ENCODE assay signal across 2 cellular contexts in the genomic region with DNA sequence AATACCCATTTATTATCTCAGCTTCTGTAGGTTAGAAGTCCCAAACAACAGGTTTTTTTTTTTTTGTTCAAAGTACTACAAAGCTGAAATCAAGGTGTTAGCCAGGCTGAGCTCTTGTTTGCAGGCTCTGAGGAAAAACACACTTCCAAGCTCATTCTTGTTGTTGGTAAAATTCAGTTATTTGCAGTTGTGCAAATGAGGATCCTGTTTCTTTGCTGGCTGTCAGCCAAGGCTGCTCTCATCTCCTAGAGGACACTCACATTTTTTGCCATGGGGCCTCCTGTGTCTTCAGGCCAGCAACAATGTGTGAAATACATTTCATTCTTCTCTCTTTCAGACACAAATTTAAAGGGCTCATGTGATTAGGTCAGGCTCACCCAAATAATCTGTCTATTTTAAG.
TF ChIP-seq lines count a peak whose summit lies in the region.

No MANE protein-coding gene starts in this region.

TF ChIP-seq in HEK293, 187 proteins besides CTCF, POLR2A, EP300 and RAD21:
- no peak for TF ChIP-seq PBX3 (CRISPR knock-in tag; IDR thresholded peaks at IDR 0.05)
- no peak for TF ChIP-seq ZFP41 (tag by site-specific recombination; IDR thresholded peaks at IDR 0.05; ENCODE audit: borderline replicate concordance)
- no peak for TF ChIP-seq ZNF350 (tag by site-specific recombination; IDR thresholded peaks at IDR 0.05)
- no peak for TF ChIP-seq ZNF324 (tag by site-specific recombination; IDR thresholded peaks at IDR 0.05)
- no peak for TF ChIP-seq BCL11A (tag by site-specific recombination; IDR thresholded peaks at IDR 0.05; ENCODE audit: low read depth)
- TF ChIP-seq ZNF10 (tag by site-specific recombination; IDR thresholded peaks at IDR 0.05), result 0 out of 2 replicates have a peak, but pooled peaks have one; percentile 59
- no peak for TF ChIP-seq ZSCAN23 (tag by site-specific recombination; IDR thresholded peaks at IDR 0.05)
- peak; percentile 17; the same call in 1 of the 2 replicates for TF ChIP-seq TRIM28 (IDR thresholded peaks at IDR 0.05; ENCODE audit: borderline replicate concordance, low read length)
- peak; percentile 66 for TF ChIP-seq PRDM6 (tag by site-specific recombination; IDR thresholded peaks at IDR 0.05)
- no peak for TF ChIP-seq ZNF660 (tag by site-specific recombination; IDR thresholded peaks at IDR 0.05)

TF ChIP-seq in K562, 482 proteins besides CTCF, POLR2A, EP300 and RAD21 (continued from another document):
- no peak for TF ChIP-seq ZNF395 (CRISPR knock-in tag; IDR thresholded peaks at IDR 0.05)
TF ChIP-seq in K562: peak in this region for 1.
